Comparison of ENCODE assay signal across 8 cellular contexts in genomic region chrX:49001521-49002090, GRCh38. TPM values are rescaled to one million over a fixed set of nuclear protein-coding genes. Genes with fewer than 3 reads are reported as not detected.
DNase-seq lines count a peak whose midpoint lies in the region; ATAC-seq lines count a peak whose summit lies in the region.

No MANE protein-coding gene starts in this region.

- H3K36me3 ChIP-seq in esophagus (ENCODE audit: control insufficient read depth in 2 of 2, insufficient read depth in 2 of 2, low read length in 1 of 2): peaks cover 0 to 6% of the 10 kb centered on the region in 2 donors

- DNase-seq in NCI-H510A (lab: John Stamatoyannopoulos, UW) (peak; percentile 13), NCI-H510A treated with DMSO at 0.1 percent for 48 hours (lab: John Stamatoyannopoulos, UW) (no peak), NCI-H524 treated with DMSO at 0.1 percent for 48 hours (lab: John Stamatoyannopoulos, UW) (peak; percentile 22), myocyte (ENCODE audit: low read depth) (peak; percentile 24)
- DNase-seq in activated CD8-positive, alpha-beta memory T cell treated with anti-CD3 and anti-CD28 coated beads, Interleukin-2, amount 50 U/mL, for 4 hours: peak; percentile 43
- DNase-seq in stimulated activated naive CD4-positive, alpha-beta T cell (lab: John Stamatoyannopoulos, UW): peak in 5 of 6 experiments; percentile 36 to 64 (median 46)

- H3K4me3 ChIP-seq in esophagus (ENCODE audit: low read depth in 1 of 2, low read length in 2 of 2): peak overlapping the region; percentile 72 to 75

- peak overlapping the region; percentile 85 to 88 for H3K27ac ChIP-seq in esophagus (ENCODE audit: low read depth in 2 of 2, low read length in 1 of 2)

- ATAC-seq in HG02938 (IDR thresholded peaks at IDR 0.05; ENCODE audit: unreplicated experiment): peak; percentile 39

- H3K9me3 ChIP-seq in esophagus (ENCODE audit: control insufficient read depth in 2 of 2, insufficient read depth in 1 of 2, low read depth in 1 of 2, low read length in 1 of 2): no peaks in the 10 kb centered on the region

- H3K4me1 ChIP-seq in esophagus (ENCODE audit: control insufficient read depth in 2 of 2, insufficient read depth in 2 of 2, low read length in 1 of 2): peaks cover 2 to 7% of the 10 kb centered on the region in 2 donors

- no peaks in the 10 kb centered on the region for H3K27me3 ChIP-seq in esophagus (ENCODE audit: control insufficient read depth in 1 of 2, insufficient read depth in 2 of 2, low read length in 2 of 2)

- 2 to 31% methylated on average over 17 of the region's 17 CpGs for WGBS in esophagus, 2 donors

RNA-seq across cellular contexts. Expression of gene GRIPAP1, which starts 0.5 kb away (rescaled TPM):
- 10 to 100 TPM; 18.5 to 22.8 TPM for polyA plus RNA-seq in esophagus
- 22.4 and 24.4 TPM in 2 replicates for total RNA-seq in myocyte
- 33.6 TPM for polyA plus RNA-seq in myocyte (2012)

RNA-seq across cellular contexts. Expression of gene KCND1, which starts 30.0 kb away (rescaled TPM):
- under 1 TPM; 0.25 to 0.41 TPM for polyA plus RNA-seq in esophagus
- 0.10 and 0.21 TPM in 2 replicates for total RNA-seq in myocyte
- polyA plus RNA-seq in myocyte (2012): 1.00 TPM

RNA-seq across cellular contexts. Expression of gene TFE3, which starts 41.6 kb away (rescaled TPM):
- polyA plus RNA-seq in esophagus: 10 to 100 TPM; 20.5 to 20.9 TPM
- total RNA-seq in myocyte: 36.9 and 39.6 TPM in 2 replicates
- 61.4 TPM for polyA plus RNA-seq in myocyte (2012)

RNA-seq across cellular contexts. Expression of gene OTUD5, which starts 44.2 kb away (rescaled TPM):
- polyA plus RNA-seq in esophagus: 10 to 100 TPM; 22.3 to 27.6 TPM
- 27.0 and 27.9 TPM in 2 replicates for total RNA-seq in myocyte
- polyA plus RNA-seq in myocyte (2012): 53.1 TPM

RNA-seq across cellular contexts. Expression of gene CCDC120, which starts 57.2 kb away (rescaled TPM):
- 10 to 100 TPM; 23.1 to 27.9 TPM for polyA plus RNA-seq in esophagus
- not detected in 2 replicates for total RNA-seq in myocyte
- 0.11 TPM for polyA plus RNA-seq in myocyte (2012)
